Comparison of ENCODE assay signal across 14 cellular contexts in genomic region chr22:44693756-44694155, GRCh38.
DNase-seq lines count a peak whose midpoint lies in the region; ATAC-seq and TF ChIP-seq lines count a peak whose summit lies in the region.
"Had no signal": no experiment of that assay in that cellular context is flagged by ENCODE, and none has a peak within 500 bp of the region (broad histone marks: within the 10 kb centered on the region; RNA-seq: fewer than 3 reads in every experiment).

No MANE protein-coding gene starts in this region.

- no peak for TF ChIP-seq POLR2A in erythroblast (IDR thresholded peaks at IDR 0.05; ENCODE audit: low read length)

- peak; percentile 24 for DNase-seq in DMS53 treated with DMSO at 0.1 percent for 48 hours (lab: John Stamatoyannopoulos, UW; ENCODE audit: unreplicated experiment)
- peak; percentile 46 for DNase-seq in NCI-H1694 (lab: John Stamatoyannopoulos, UW)
- DNase-seq in NCI-H82 (lab: John Stamatoyannopoulos, UW): peak; percentile 95
- DNase-seq in erythroblast (lab: John Stamatoyannopoulos, UW): peak; percentile 15 to 31
- DNase-seq in NCI-H526 (lab: John Stamatoyannopoulos, UW): no peak
- DNase-seq in activated effector memory CD4-positive, alpha-beta T cell treated with anti-CD3 and anti-CD28 coated beads, Interleukin-2, amount 50 U/mL, for 16 hours: no peak
- DNase-seq: ACHN, AML-193, DMS79 treated with DMSO at 0.1 percent for 48 hours, NCI-H1092, NCI-H446 treated with DMSO at 0.1 percent for 48 hours had no signal

- no peak for ATAC-seq in GM19467 (IDR thresholded peaks at IDR 0.05; ENCODE audit: unreplicated experiment)
- ATAC-seq: GM23338, HCT116 had no signal

Comparison
In these comparisons a context has a peak if more than half of its experiments do, and no peak if none do; other contexts are left out.
1. DNase-seq: peak in DMS53 treated with DMSO at 0.1 percent for 48 hours (single experiment), NCI-H1694 (single experiment), NCI-H82 (single experiment) and erythroblast (2 of 2); none in NCI-H526 (0 of 2) and activated effector memory CD4-positive, alpha-beta T cell treated with anti-CD3 and anti-CD28 coated beads, Interleukin-2, amount 50 U/mL, for 16 hours (single experiment).